ENCODE assay signal across 26 cellular contexts in the genomic region with DNA sequence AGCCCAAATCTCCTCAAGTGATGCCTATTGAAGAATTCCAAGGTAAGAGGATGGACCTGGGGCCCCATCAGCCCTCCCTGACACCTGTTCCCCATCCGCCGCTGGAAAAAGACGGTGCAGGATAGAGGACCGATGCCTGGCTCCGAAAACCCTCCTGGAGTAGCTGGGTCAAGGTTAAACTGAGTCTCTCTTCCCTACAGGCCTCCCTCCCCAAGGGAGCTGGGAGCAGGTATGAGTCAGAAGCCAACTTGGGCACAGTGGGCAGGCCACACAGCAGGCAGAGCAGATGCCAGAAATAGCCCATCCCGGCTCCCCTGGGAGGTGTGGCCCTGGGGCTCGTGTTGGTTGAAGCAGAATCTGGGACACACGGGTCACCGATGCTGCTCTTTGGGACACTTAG.
DNase-seq lines count a peak whose midpoint lies in the region; ATAC-seq and TF ChIP-seq lines count a peak whose summit lies in the region.
"Had no signal": no experiment of that assay in that cellular context is flagged by ENCODE, and none has a peak within 500 bp of the region (broad histone marks: within the 10 kb centered on the region; RNA-seq: fewer than 3 reads in every experiment).

No MANE protein-coding gene starts in this region.

- intact Hi-C loops in left ventricle myocardium superior (cut with micrococcal nuclease): loop anchor here (10.0 kb wide), 1 partner anchor 73 kb away; the partner anchor contains the start of gene NTNG2
- intact Hi-C loops in Right ventricle myocardium inferior (cut with DNase I): loop anchor here (5.0 to 10.0 kb wide), 2 partner anchors 403 to 475 kb away; no protein-coding TSS in a partner anchor
- intact Hi-C loops in activated T-helper 1 cell treated with anti-CD3 and anti-CD28 coated beads, Interleukin-12 subunit alpha, Interleukin-12 subunit beta, Interleukin-2, Interleukin-4 antibody, amounts not matched to agents 30 ng/mL and 10 ng/mL and 1 ng/mL, durations not matched to agents 14 hours and 24 hours and 36 hours (cut with micrococcal nuclease): no loop called here

- TF ChIP-seq CTCF in coronary artery (IDR thresholded peaks at IDR 0.05): no peak

- H3K4me3 ChIP-seq in coronary artery: no peak overlapping the region
- H3K4me3 ChIP-seq: esophagus muscularis mucosa had no signal

- ATAC-seq in left ventricle myocardium superior (peak; percentile 63), Right ventricle myocardium inferior (no peak), HG03460 (IDR thresholded peaks at IDR 0.05; ENCODE audit: unreplicated experiment) (no peak)
- ATAC-seq: foreskin keratinocyte; naive thymus-derived CD8-positive, alpha-beta T cell had no signal

- peaks cover 13% of the 10 kb centered on the region for H3K4me1 Mint-ChIP-seq in activated T-helper 1 cell treated with anti-CD3 and anti-CD28 coated beads, Interleukin-12 subunit alpha, Interleukin-12 subunit beta, Interleukin-2, Interleukin-4 antibody, amounts not matched to agents 30 ng/mL and 10 ng/mL and 1 ng/mL, durations not matched to agents 14 hours and 24 hours and 36 hours (ENCODE audit: low read depth)

- H3K27ac ChIP-seq in coronary artery: no peak overlapping the region
- H3K27ac ChIP-seq: esophagus muscularis mucosa, foreskin keratinocyte had no signal

- H3K4me3 Mint-ChIP-seq in activated T-helper 1 cell treated with anti-CD3 and anti-CD28 coated beads, Interleukin-12 subunit alpha, Interleukin-12 subunit beta, Interleukin-2, Interleukin-4 antibody, amounts not matched to agents 30 ng/mL and 10 ng/mL and 1 ng/mL, durations not matched to agents 14 hours and 24 hours and 36 hours: no peak overlapping the region
- H3K4me3 Mint-ChIP-seq: activated naive CD8-positive, alpha-beta T cell treated with anti-CD3 and anti-CD28 coated beads, Interleukin-2, amount 10 ng/mL, durations not matched to agents 7 days and 5 days; central memory CD8-positive, alpha-beta T cell had no signal

- DNase-seq in left ventricle myocardium superior (peak; percentile 64), Right ventricle myocardium inferior (ENCODE audit: missing footprints) (no peak), M059J (ENCODE audit: low read depth) (peak; percentile 76), glomerular visceral epithelial cell (ENCODE audit: extremely low spot score) (peak; percentile 34), H4 (ENCODE audit: low spot score) (no peak), coronary artery (ENCODE audit: low spot score) (no peak)
- DNase-seq in activated T-helper 1 cell treated with anti-CD3 and anti-CD28 coated beads, Interleukin-12 subunit alpha, Interleukin-12 subunit beta, Interleukin-2, Interleukin-4 antibody, amounts not matched to agents 30 ng/mL and 10 ng/mL and 1 ng/mL, durations not matched to agents 14 hours and 24 hours and 36 hours (ENCODE audit: low spot score): no peak
- DNase-seq: activated CD4-positive, alpha-beta T cell treated with anti-CD3 and anti-CD28 coated beads for 4 hours; activated effector memory CD4-positive, alpha-beta T cell treated with Interleukin-2 at 50 U/mL for 16 hours; activated naive CD8-positive, alpha-beta T cell treated with anti-CD3 and anti-CD28 coated beads, Interleukin-2, amount 10 ng/mL, durations not matched to agents 7 days and 5 days; activated T-cell treated with anti-CD3 and anti-CD28 coated beads for 4 hours; dermis blood vessel endothelial cell; foreskin keratinocyte; Kasumi-1; NCI-H1048; NCI-H187; NCI-H2171 treated with DMSO at 0.1 percent for 48 hours; NCI-H510A treated with DMSO at 0.1 percent for 48 hours; NK-92 treated with Interleukin-12 subunit alpha and Interleukin-12 subunit beta, amount 100 ng/mL, for 24 hours; retina; T-helper 2 cell; trophoblast cell had no signal

- peaks cover 6% of the 10 kb centered on the region for H3K27me3 Mint-ChIP-seq in activated T-helper 1 cell treated with anti-CD3 and anti-CD28 coated beads, Interleukin-12 subunit alpha, Interleukin-12 subunit beta, Interleukin-2, Interleukin-4 antibody, amounts not matched to agents 30 ng/mL and 10 ng/mL and 1 ng/mL, durations not matched to agents 14 hours and 24 hours and 36 hours (ENCODE audit: insufficient read depth)
- H3K27me3 Mint-ChIP-seq: activated naive CD8-positive, alpha-beta T cell treated with anti-CD3 and anti-CD28 coated beads, Interleukin-2, amount 10 ng/mL, durations not matched to agents 7 days and 5 days; naive thymus-derived CD8-positive, alpha-beta T cell had no signal

- H3K36me3 Mint-ChIP-seq in activated T-helper 1 cell treated with anti-CD3 and anti-CD28 coated beads, Interleukin-12 subunit alpha, Interleukin-12 subunit beta, Interleukin-2, Interleukin-4 antibody, amounts not matched to agents 30 ng/mL and 10 ng/mL and 1 ng/mL, durations not matched to agents 14 hours and 24 hours and 36 hours (ENCODE audit: low read depth): no peaks in the 10 kb centered on the region
- H3K36me3 Mint-ChIP-seq: activated naive CD8-positive, alpha-beta T cell treated with anti-CD3 and anti-CD28 coated beads, Interleukin-2, amount 10 ng/mL, durations not matched to agents 7 days and 5 days; naive thymus-derived CD8-positive, alpha-beta T cell had no signal

- no peaks in the 10 kb centered on the region for H3K9me3 Mint-ChIP-seq in activated T-helper 1 cell treated with anti-CD3 and anti-CD28 coated beads, Interleukin-12 subunit alpha, Interleukin-12 subunit beta, Interleukin-2, Interleukin-4 antibody, amounts not matched to agents 30 ng/mL and 10 ng/mL and 1 ng/mL, durations not matched to agents 14 hours and 24 hours and 36 hours
- H3K9me3 Mint-ChIP-seq: activated naive CD8-positive, alpha-beta T cell treated with anti-CD3 and anti-CD28 coated beads, Interleukin-2, amount 10 ng/mL, durations not matched to agents 7 days and 5 days; central memory CD8-positive, alpha-beta T cell; naive thymus-derived CD8-positive, alpha-beta T cell had no signal

- no peak overlapping the region for H3K27ac Mint-ChIP-seq in activated T-helper 1 cell treated with anti-CD3 and anti-CD28 coated beads, Interleukin-12 subunit alpha, Interleukin-12 subunit beta, Interleukin-2, Interleukin-4 antibody, amounts not matched to agents 30 ng/mL and 10 ng/mL and 1 ng/mL, durations not matched to agents 14 hours and 24 hours and 36 hours
- H3K27ac Mint-ChIP-seq: activated naive CD8-positive, alpha-beta T cell treated with anti-CD3 and anti-CD28 coated beads, Interleukin-2, amount 10 ng/mL, durations not matched to agents 7 days and 5 days had no signal

Comparison
In these comparisons a context has a peak if more than half of its experiments do, and no peak if none do; other contexts are left out.
1. DNase-seq: peak in left ventricle myocardium superior (single experiment), M059J (single experiment) and glomerular visceral epithelial cell (single experiment); none in Right ventricle myocardium inferior (single experiment), H4 (single experiment), coronary artery (single experiment) and activated T-helper 1 cell treated with anti-CD3 and anti-CD28 coated beads, Interleukin-12 subunit alpha, Interleukin-12 subunit beta, Interleukin-2, Interleukin-4 antibody, amounts not matched to agents 30 ng/mL and 10 ng/mL and 1 ng/mL, durations not matched to agents 14 hours and 24 hours and 36 hours (single experiment).